In genomic region chr5:150578781-150579461, GRCh38 we compare ENCODE assay signal across 12 cellular contexts.
DNase-seq lines count a peak whose midpoint lies in the region; ATAC-seq and TF ChIP-seq lines count a peak whose summit lies in the region.
"Had no signal": no experiment of that assay in that cellular context is flagged by ENCODE, and none has a peak within 500 bp of the region (broad histone marks: within the 10 kb centered on the region; RNA-seq: fewer than 3 reads in every experiment).

No MANE protein-coding gene starts in this region.

- H3K4ac ChIP-seq in neuronal stem cell (ENCODE audit: low read length) = peak overlapping the region; percentile 30

- H4K8ac ChIP-seq in neuronal stem cell (ENCODE audit: low read depth, low read length) = no peak overlapping the region

- no peak overlapping the region for H2AFZ ChIP-seq in neuronal stem cell (ENCODE audit: low read length)

- no peak for ATAC-seq in natural killer cell treated with Interleukin-12 subunit alpha and Interleukin-12 subunit beta and Interleukin-15 and Interleukin-18, amount 100 ng/mL, for 72 hours
- ATAC-seq in natural killer cell = no peak
- ATAC-seq in HG03175 (IDR thresholded peaks at IDR 0.05; ENCODE audit: unreplicated experiment) = no peak
- no peak for ATAC-seq in GM21390 (IDR thresholded peaks at IDR 0.05; ENCODE audit: unreplicated experiment)

- no peak overlapping the region for H3K4me2 ChIP-seq in neuronal stem cell (ENCODE audit: insufficient read depth, low read length, poor library complexity, severe bottlenecking)

- peaks cover 11 to 17% of the 10 kb centered on the region in 2 donors for H3K27me3 Mint-ChIP-seq in natural killer cell treated with Interleukin-12 subunit alpha and Interleukin-12 subunit beta and Interleukin-15 and Interleukin-18, amount 100 ng/mL, for 72 hours
- H3K27me3 Mint-ChIP-seq in natural killer cell (ENCODE audit: low read depth in 2 of 2) = peaks cover 11 to 24% of the 10 kb centered on the region in 2 donors
- H3K27me3 Mint-ChIP-seq in endodermal cell (ENCODE audit: insufficient read depth) = peaks cover 1% of the 10 kb centered on the region

- no peaks in the 10 kb centered on the region for H3K36me3 Mint-ChIP-seq in natural killer cell treated with Interleukin-12 subunit alpha and Interleukin-12 subunit beta and Interleukin-15 and Interleukin-18, amount 100 ng/mL, for 72 hours
- H3K36me3 Mint-ChIP-seq in natural killer cell (no peaks in the 10 kb centered on the region), endodermal cell (ENCODE audit: low read depth) (no peaks in the 10 kb centered on the region)

- TF ChIP-seq CTCF in natural killer cell (IDR thresholded peaks at IDR 0.05) (no peak), endodermal cell (conservative IDR thresholded peaks at IDR 0.05) (no peak)

- no peak overlapping the region for H2BK15ac ChIP-seq in neuronal stem cell (ENCODE audit: low read length)

- H3K36me3 ChIP-seq in endodermal cell (ENCODE audit: control insufficient read depth, insufficient read depth, low read length) (no peaks in the 10 kb centered on the region), neuronal stem cell (replicated peaks in 1 of 2; ENCODE audit: control insufficient read depth in 2 of 2, insufficient read depth in 2 of 2, low read length in 2 of 2) (no peaks in the 10 kb centered on the region)
- H3K36me3 ChIP-seq in effector memory CD4-positive, alpha-beta T cell (ENCODE audit: control insufficient read depth, insufficient read depth, low read length) = no peaks in the 10 kb centered on the region

- no peaks in the 10 kb centered on the region for H3K9me3 Mint-ChIP-seq in natural killer cell treated with Interleukin-12 subunit alpha and Interleukin-12 subunit beta and Interleukin-15 and Interleukin-18, amount 100 ng/mL, for 72 hours
- H3K9me3 Mint-ChIP-seq in natural killer cell (no peaks in the 10 kb centered on the region), endodermal cell (peaks cover 2% of the 10 kb centered on the region)
- H3K9me3 Mint-ChIP-seq: HFFc6 had no signal

- no peak overlapping the region for H3K4me3 ChIP-seq in endodermal cell (ENCODE audit: low read length)
- no peak overlapping the region for H3K4me3 ChIP-seq in neuronal stem cell (ENCODE audit: low read length in 2 of 2)
- H3K4me3 ChIP-seq in effector memory CD4-positive, alpha-beta T cell (ENCODE audit: insufficient read depth, low read depth, low read length, poor library complexity, severe bottlenecking) = no peak overlapping the region

- no peak overlapping the region for H3K27ac Mint-ChIP-seq in natural killer cell treated with Interleukin-12 subunit alpha and Interleukin-12 subunit beta and Interleukin-15 and Interleukin-18, amount 100 ng/mL, for 72 hours
- H3K27ac Mint-ChIP-seq in natural killer cell (no peak overlapping the region), endodermal cell (no peak overlapping the region)
- H3K27ac Mint-ChIP-seq: HFFc6 had no signal

- H3K18ac ChIP-seq in neuronal stem cell (ENCODE audit: low read length) = peak overlapping the region; percentile 59

- H3K14ac ChIP-seq in neuronal stem cell (ENCODE audit: low read length) = no peak overlapping the region

- H4K91ac ChIP-seq in neuronal stem cell (ENCODE audit: low read depth, low read length, poor library complexity) = no peak overlapping the region

- H3K27me3 ChIP-seq in endodermal cell (ENCODE audit: control insufficient read depth, insufficient read depth, low read length, poor library complexity, severe bottlenecking) (no peaks in the 10 kb centered on the region), neuronal stem cell (ENCODE audit: control insufficient read depth in 3 of 3, insufficient read depth in 3 of 3, low read depth in 1 of 3, low read length in 3 of 3) (peaks cover 0 to 8% (median 0%) of the 10 kb centered on the region in 3 experiments)
- H3K27me3 ChIP-seq in effector memory CD4-positive, alpha-beta T cell (replicated peaks; ENCODE audit: control insufficient read depth, insufficient read depth, low read length, poor library complexity, severe bottlenecking) = no peaks in the 10 kb centered on the region

- no peak overlapping the region for H2BK120ac ChIP-seq in neuronal stem cell (ENCODE audit: low read depth, low read length)

- H3K9me3 ChIP-seq in endodermal cell (ENCODE audit: control insufficient read depth, low read length) = no peaks in the 10 kb centered on the region
- peaks cover 2 to 3% of the 10 kb centered on the region in 2 donors for H3K9me3 ChIP-seq in neuronal stem cell (replicated peaks in 1 of 2; ENCODE audit: control insufficient read depth in 2 of 2, insufficient read depth in 1 of 2, low read depth in 1 of 2, low read length in 2 of 2)
- no peaks in the 10 kb centered on the region for H3K9me3 ChIP-seq in effector memory CD4-positive, alpha-beta T cell (ENCODE audit: control insufficient read depth, low read length)

- 93 to 94% methylated on average over 9 to 16 of the region's 16 CpGs for WGBS in endodermal cell (ENCODE audit: insufficient coverage in 1 of 2, insufficient read length in 1 of 2), 2 experiments
- no CpG with 5 or more reads among the region's 16 CpGs for WGBS in neuronal stem cell (ENCODE audit: extremely low coverage in 2 of 2, insufficient read length in 2 of 2, insufficient replicate concordance in 1 of 2), 2 donors

- H3K4me1 ChIP-seq in endodermal cell (ENCODE audit: control insufficient read depth, insufficient read depth, low read length) (peaks cover 7% of the 10 kb centered on the region), neuronal stem cell (ENCODE audit: control insufficient read depth in 2 of 2, insufficient read depth in 1 of 2, low read depth in 1 of 2, low read length in 2 of 2) (peaks cover 9 to 11% of the 10 kb centered on the region in 2 donors)
- H3K4me1 ChIP-seq in effector memory CD4-positive, alpha-beta T cell (ENCODE audit: control insufficient read depth, insufficient read depth, low read length, poor library complexity, severe bottlenecking) = no peaks in the 10 kb centered on the region

- H3K27ac ChIP-seq in endodermal cell (ENCODE audit: low read depth, low read length) (no peak overlapping the region), neuronal stem cell (replicated peaks; ENCODE audit: low read length) (no peak overlapping the region)
- H3K27ac ChIP-seq in effector memory CD4-positive, alpha-beta T cell (ENCODE audit: insufficient read depth, low read length, poor library complexity, severe bottlenecking) = no peak overlapping the region

- H3K79me1 ChIP-seq in neuronal stem cell (ENCODE audit: low read depth, low read length) = peaks cover 1% of the 10 kb centered on the region

- H3K23ac ChIP-seq in neuronal stem cell (ENCODE audit: low read depth, low read length, poor library complexity) = peak overlapping the region; percentile 40

- intact Hi-C loops in natural killer cell (cut with micrococcal nuclease) = no loop called here

- H2AK5ac ChIP-seq in neuronal stem cell (ENCODE audit: low read depth, low read length) = peak overlapping the region; percentile 26

- DNase-seq in natural killer cell treated with Interleukin-12 subunit alpha and Interleukin-12 subunit beta and Interleukin-15 and Interleukin-18, amount 100 ng/mL, for 72 hours (ENCODE audit: low spot score) = peak; percentile 31
- DNase-seq in natural killer cell (no peak), endodermal cell (peak; percentile 44), neuronal stem cell (ENCODE audit: low spot score) (no peak)
- no peak for DNase-seq in effector memory CD4-positive, alpha-beta T cell
- DNase-seq: COR-L47; HFFc6; NCI-H187; NCI-H69; NK-92 treated with Interleukin-12 subunit alpha and Interleukin-12 subunit beta, amount 100 ng/mL, for 24 hours had no signal

- H3K9ac ChIP-seq in endodermal cell (ENCODE audit: extremely low read depth, low read length, poor library complexity, severe bottlenecking) (no peak overlapping the region), neuronal stem cell (ENCODE audit: low read depth, low read length, poor library complexity) (no peak overlapping the region)

- no peaks in the 10 kb centered on the region for H3K4me1 Mint-ChIP-seq in natural killer cell treated with Interleukin-12 subunit alpha and Interleukin-12 subunit beta and Interleukin-15 and Interleukin-18, amount 100 ng/mL, for 72 hours (ENCODE audit: low read depth in 2 of 2)
- H3K4me1 Mint-ChIP-seq in natural killer cell (no peaks in the 10 kb centered on the region), endodermal cell (peaks cover 26% of the 10 kb centered on the region)

- no peak overlapping the region for H2BK5ac ChIP-seq in neuronal stem cell (ENCODE audit: low read length)

- H3K4me3 Mint-ChIP-seq in natural killer cell treated with Interleukin-12 subunit alpha and Interleukin-12 subunit beta and Interleukin-15 and Interleukin-18, amount 100 ng/mL, for 72 hours = no peak overlapping the region
- H3K4me3 Mint-ChIP-seq in natural killer cell (no peak overlapping the region), endodermal cell (no peak overlapping the region)
- H3K4me3 Mint-ChIP-seq: HFFc6 had no signal

- H2BK12ac ChIP-seq in neuronal stem cell (ENCODE audit: low read length) = no peak overlapping the region

Comparison
In these comparisons a context has a peak if more than half of its experiments do, and no peak if none do; other contexts are left out.
1. DNase-seq: peak in natural killer cell treated with Interleukin-12 subunit alpha and Interleukin-12 subunit beta and Interleukin-15 and Interleukin-18, amount 100 ng/mL, for 72 hours (single experiment) and endodermal cell (single experiment); none in natural killer cell (single experiment), neuronal stem cell (single experiment) and effector memory CD4-positive, alpha-beta T cell (0 of 3).